In the genomic region with DNA sequence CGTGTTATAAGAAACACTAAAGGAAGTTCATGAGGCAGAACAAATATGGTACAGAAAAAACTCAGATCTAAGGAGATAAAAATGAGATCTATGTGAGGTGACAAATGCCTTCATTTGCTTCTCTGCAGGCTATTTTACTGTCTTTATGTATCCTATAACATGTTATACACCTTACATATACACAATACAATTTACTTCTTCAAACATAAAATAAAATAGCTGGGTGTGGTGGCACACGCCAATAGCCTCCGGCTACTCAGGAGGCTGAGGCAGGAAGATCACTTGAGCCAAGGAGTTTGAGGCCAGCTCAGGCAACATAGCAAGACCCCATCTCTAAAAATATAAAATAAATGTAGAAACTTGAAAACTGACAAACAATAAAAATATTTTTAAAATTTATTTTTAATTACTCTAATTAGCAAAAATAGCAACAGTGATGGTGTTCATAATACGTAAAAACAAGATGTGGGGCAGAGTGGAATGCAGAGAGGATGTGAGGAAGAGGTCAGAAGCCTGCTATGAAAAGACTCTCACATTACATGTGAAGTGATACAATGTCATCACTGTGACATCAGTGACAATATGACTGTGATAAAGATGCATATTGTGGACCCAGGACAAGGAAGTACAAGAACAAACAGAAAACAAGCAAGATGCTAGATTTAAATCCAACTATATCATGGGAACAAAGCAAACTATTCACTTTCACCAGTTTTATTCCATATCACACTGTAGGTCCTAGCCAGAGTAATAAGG, we compare ENCODE assay signal across 13 cellular contexts.
"Had no signal": no experiment of that assay in that cellular context is flagged by ENCODE, and none has a peak within 500 bp of the region (broad histone marks: within the 10 kb centered on the region; RNA-seq: fewer than 3 reads in every experiment).

No MANE protein-coding gene starts in this region.

- DNase-seq: activated CD4-positive, alpha-beta T cell treated with anti-CD3 and anti-CD28 coated beads, Interleukin-2, amount 50 U/mL, for 48 hours; activated CD8-positive, alpha-beta memory T cell treated with anti-CD3 and anti-CD28 coated beads, Interleukin-2, amount 10 ng/mL, durations not matched to agents 7 days and 5 days; activated T-cell treated with anti-CD3 and anti-CD28 coated beads, Interleukin-2, amount 50 U/mL, for 48 hours; aorta; effector CD4-positive, alpha-beta T cell; right cardiac atrium; stimulated activated naive CD4-positive, alpha-beta T cell; upper lobe of left lung had no signal

- H3K4me1 ChIP-seq: suprapubic skin, upper lobe of left lung had no signal

- H3K27me3 ChIP-seq: cardiac muscle cell, hepatocyte, suprapubic skin, upper lobe of left lung had no signal

- H3K27me3 Mint-ChIP-seq: activated CD8-positive, alpha-beta memory T cell treated with anti-CD3 and anti-CD28 coated beads, Interleukin-2, amount 10 ng/mL, durations not matched to agents 7 days and 5 days; progenitor cell of endocrine pancreas had no signal

- H3K4me3 ChIP-seq: cardiac muscle cell, hepatocyte, suprapubic skin, upper lobe of left lung had no signal

- H3K27ac Mint-ChIP-seq: activated CD8-positive, alpha-beta memory T cell treated with anti-CD3 and anti-CD28 coated beads, Interleukin-2, amount 10 ng/mL, durations not matched to agents 7 days and 5 days; progenitor cell of endocrine pancreas had no signal

- H3K27ac ChIP-seq: cardiac muscle cell, hepatocyte, suprapubic skin, upper lobe of left lung had no signal

- H3K36me3 ChIP-seq: cardiac muscle cell had no signal

- H3K4me2 ChIP-seq: hepatocyte had no signal

- H3K4me3 Mint-ChIP-seq: activated CD8-positive, alpha-beta memory T cell treated with anti-CD3 and anti-CD28 coated beads, Interleukin-2, amount 10 ng/mL, durations not matched to agents 7 days and 5 days had no signal

- ATAC-seq: activated CD4-positive, CD25-positive, alpha-beta regulatory T cell treated with anti-CD3 and anti-CD28 coated beads, Interleukin-2, amount 50 U/mL, for 24 hours; activated CD8-positive, alpha-beta memory T cell treated with anti-CD3 and anti-CD28 coated beads, Interleukin-2, amount 10 ng/mL, durations not matched to agents 7 days and 5 days; right cardiac atrium had no signal

- H2AFZ ChIP-seq: hepatocyte had no signal

- H3K9me3 ChIP-seq: suprapubic skin, upper lobe of left lung had no signal
